Comparison of ENCODE assay signal across 8 cellular contexts in the genomic region with DNA sequence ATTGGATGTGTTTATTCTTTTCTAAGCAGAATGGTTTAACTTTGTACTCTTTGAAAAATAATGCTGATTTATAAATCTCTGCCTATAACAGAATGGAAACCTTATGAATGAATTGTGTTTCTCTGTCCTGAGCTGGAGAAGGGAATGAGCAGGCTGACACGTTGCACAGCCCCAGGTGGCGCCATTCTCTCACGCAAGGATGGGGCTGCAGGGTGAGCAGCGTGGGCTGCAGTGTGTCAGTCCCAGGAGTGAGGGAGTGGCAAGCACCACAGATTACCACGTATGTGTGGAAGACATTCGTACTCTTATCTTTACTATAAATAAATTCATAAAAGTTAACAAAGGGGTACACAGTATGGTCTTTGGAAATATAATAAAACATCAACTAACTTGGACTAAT. TPM values are rescaled to one million over a fixed set of nuclear protein-coding genes. Genes with fewer than 3 reads are reported as not detected.
DNase-seq lines count a peak whose midpoint lies in the region; ATAC-seq and TF ChIP-seq lines count a peak whose summit lies in the region.

No MANE protein-coding gene starts in this region.

- no peaks in the 10 kb centered on the region for H3K9me2 ChIP-seq in hepatocyte (replicated peaks; ENCODE audit: insufficient read depth)

- WGBS in hepatocyte (ENCODE audit: low lambda C conversion rate, missing lambda C conversion rate): 44% methylated on average over 6 of the region's 6 CpGs
- WGBS in smooth muscle cell (ENCODE audit: low lambda C conversion rate): 34% methylated on average over 6 of the region's 6 CpGs

- H3K36me3 ChIP-seq in hepatocyte (replicated peaks; ENCODE audit: insufficient read depth, low read depth): no peaks in the 10 kb centered on the region
- H3K36me3 ChIP-seq in smooth muscle cell (ENCODE audit: low read depth): no peaks in the 10 kb centered on the region

- no peak overlapping the region for H3K4me2 ChIP-seq in hepatocyte
- no peak overlapping the region for H3K4me2 ChIP-seq in smooth muscle cell

- H3K79me2 ChIP-seq in hepatocyte: no peaks in the 10 kb centered on the region
- H3K79me2 ChIP-seq in smooth muscle cell (ENCODE audit: low read depth): no peaks in the 10 kb centered on the region

- no peak overlapping the region for H3K4me3 ChIP-seq in hepatocyte
- H3K4me3 ChIP-seq in smooth muscle cell: no peak overlapping the region

- H2AFZ ChIP-seq in hepatocyte (no peak overlapping the region), smooth muscle cell (ENCODE audit: low read depth) (no peak overlapping the region)

- peak; percentile 15 for DNase-seq in stimulated activated CD4-positive, alpha-beta T cell treated with anti-CD3 and anti-CD28 coated beads, Interleukin-1b, Interleukin-23, amount 100 ng/mL, for 48 hours
- no peak for DNase-seq in stimulated activated CD4-positive, alpha-beta T cell treated with anti-CD3 and anti-CD28 coated beads, Interleukin-4, amount 100 ng/mL, for 4 hours
- DNase-seq in NCI-H146 (lab: John Stamatoyannopoulos, UW): peak; percentile 59
- peak; percentile 16 for DNase-seq in activated CD8-positive, alpha-beta memory T cell treated with anti-CD3 and anti-CD28 coated beads, Interleukin-2, amount 50 U/mL, for 4 hours
- DNase-seq in hepatocyte (ENCODE audit: low spot score): peak; percentile 67
- DNase-seq in smooth muscle cell (lab: John Stamatoyannopoulos, UW; ENCODE audit: unreplicated experiment): no peak
- DNase-seq in stimulated activated naive CD4-positive, alpha-beta T cell treated with Interleukin-2 at 50 U/mL for 16 hours (lab: John Stamatoyannopoulos, UW): no peak

- TF ChIP-seq CTCF in hepatocyte (IDR thresholded peaks at IDR 0.05; ENCODE audit: poor library complexity): peak; percentile 69
- peak; percentile 64 for TF ChIP-seq CTCF in smooth muscle cell (IDR thresholded peaks at IDR 0.05; ENCODE audit: borderline replicate concordance, insufficient read depth, poor library complexity, severe bottlenecking)

- no peak overlapping the region for H3K9ac ChIP-seq in smooth muscle cell (ENCODE audit: low read depth)

- no peak for ATAC-seq in HG02763 (IDR thresholded peaks at IDR 0.05; ENCODE audit: unreplicated experiment)

- H4K20me1 ChIP-seq in hepatocyte (ENCODE audit: insufficient read depth, poor library complexity, severe bottlenecking) (no peaks in the 10 kb centered on the region), smooth muscle cell (ENCODE audit: low read depth) (no peaks in the 10 kb centered on the region)

- no peaks in the 10 kb centered on the region for H3K27me3 ChIP-seq in hepatocyte
- H3K27me3 ChIP-seq in smooth muscle cell (ENCODE audit: low read depth): no peaks in the 10 kb centered on the region

- no peaks in the 10 kb centered on the region for H3K9me3 ChIP-seq in hepatocyte (ENCODE audit: low read depth)
- no peaks in the 10 kb centered on the region for H3K9me3 ChIP-seq in smooth muscle cell (replicated peaks; ENCODE audit: low read depth)

- H3K27ac ChIP-seq in hepatocyte: no peak overlapping the region
- no peak overlapping the region for H3K27ac ChIP-seq in smooth muscle cell (ENCODE audit: low read depth)

- no peaks in the 10 kb centered on the region for H3F3A ChIP-seq in smooth muscle cell (ENCODE audit: low read depth)

- H3K4me1 ChIP-seq in hepatocyte (ENCODE audit: insufficient read depth) (no peaks in the 10 kb centered on the region), smooth muscle cell (ENCODE audit: low read depth) (no peaks in the 10 kb centered on the region)

RNA-seq across cellular contexts. Expression of a gene that starts 33.4 kb away (rescaled TPM):
- 41.6 and 45.4 TPM in 2 replicates for total RNA-seq in hepatocyte
- 28.2 and 42.5 TPM in 2 replicates for polyA plus RNA-seq in hepatocyte
- 6.7 and 7.0 TPM in 2 replicates for total RNA-seq in smooth muscle cell
- 8.5 and 10.0 TPM in 2 replicates for polyA plus RNA-seq in smooth muscle cell

Comparison
In these comparisons a context has a peak if more than half of its experiments do, and no peak if none do; other contexts are left out.
1. DNase-seq: peak in stimulated activated CD4-positive, alpha-beta T cell treated with anti-CD3 and anti-CD28 coated beads, Interleukin-1b, Interleukin-23, amount 100 ng/mL, for 48 hours (single experiment), NCI-H146 (single experiment), activated CD8-positive, alpha-beta memory T cell treated with anti-CD3 and anti-CD28 coated beads, Interleukin-2, amount 50 U/mL, for 4 hours (single experiment) and hepatocyte (single experiment); none in stimulated activated CD4-positive, alpha-beta T cell treated with anti-CD3 and anti-CD28 coated beads, Interleukin-4, amount 100 ng/mL, for 4 hours (0 of 2), smooth muscle cell (single experiment) and stimulated activated naive CD4-positive, alpha-beta T cell treated with Interleukin-2 at 50 U/mL for 16 hours (single experiment).